36 cellular contexts compared by ENCODE assay signal in the genomic region with DNA sequence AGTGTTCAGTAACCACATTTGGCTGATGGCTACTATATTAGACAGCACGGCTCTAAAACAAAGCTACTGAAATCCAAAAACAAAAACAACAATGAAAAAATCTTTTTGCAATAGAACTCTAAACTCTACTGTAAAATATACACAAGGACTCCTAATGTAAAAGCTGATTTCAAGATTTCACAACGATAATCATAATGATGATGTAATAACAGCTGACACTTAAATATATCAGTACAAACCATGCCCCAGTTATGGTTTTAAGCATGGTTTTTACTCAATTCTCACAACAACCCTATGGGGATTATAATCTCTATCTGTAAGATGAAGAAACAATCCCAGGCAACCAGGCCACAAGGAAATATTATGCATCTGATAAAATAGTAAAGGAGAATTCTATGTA. TPM values are rescaled to one million over a fixed set of nuclear protein-coding genes. Genes with fewer than 3 reads are reported as not detected.
"Had no signal": no experiment of that assay in that cellular context is flagged by ENCODE, and none has a peak within 500 bp of the region (broad histone marks: within the 10 kb centered on the region; RNA-seq: fewer than 3 reads in every experiment).

No MANE protein-coding gene starts in this region.

- H3K4me1 ChIP-seq: parathyroid adenoma, psoas muscle, testis, upper lobe of right lung, uterus had no signal

- H3K27me3 ChIP-seq: neutrophil, ovary, suprapubic skin, testis, tibial artery, transverse colon, upper lobe of right lung, uterus had no signal

- H3K9me3 ChIP-seq: testis had no signal

- H3K27me3 Mint-ChIP-seq: progenitor cell of endocrine pancreas, type B pancreatic cell had no signal

- H3K4me3 Mint-ChIP-seq: naive thymus-derived CD8-positive, alpha-beta T cell; natural killer cell treated with Interleukin-12 subunit alpha and Interleukin-12 subunit beta and Interleukin-15 and Interleukin-18, amount 100 ng/mL, for 72 hours; nephron progenitor cell; neural crest cell; stimulated activated memory B cell treated with anti-CD40 and anti-IgM and Interleukin-4, amounts not matched to agents 10 μg/mL and 1 μg/mL and 100 μg/mL, for 72 hours; stimulated activated naive CD8-positive, alpha-beta T cell treated with anti-CD3 and anti-CD28 coated beads, Interleukin-15, amount 100 ng/mL, for 72 hours; type B pancreatic cell had no signal

- H3K27ac ChIP-seq: neutrophil, ovary, parathyroid adenoma, psoas muscle, skin epidermis, spleen, suprapubic skin, testis, tibial artery, transverse colon, upper lobe of right lung, uterus had no signal

- H3K4me1 Mint-ChIP-seq: stimulated activated memory B cell treated with anti-CD40 and anti-IgM and Interleukin-4, amounts not matched to agents 10 μg/mL and 1 μg/mL and 100 μg/mL, for 72 hours had no signal

- H3K4me3 ChIP-seq: ovary, psoas muscle, skin epidermis, smooth muscle cell, spleen, suprapubic skin, testis, tibial artery, transverse colon, upper lobe of right lung, uterus had no signal

- H3K36me3 ChIP-seq: neutrophil, upper lobe of right lung, uterus had no signal

- DNase-seq: naive thymus-derived CD8-positive, alpha-beta T cell; nephron progenitor cell; nucleus accumbens; ovary; posterior cingulate gyrus; psoas muscle; right cardiac atrium; spleen; stimulated activated CD4-positive, alpha-beta T cell treated with anti-CD3 and anti-CD28 coated beads, Interleukin-12 subunit alpha, Interleukin-12 subunit beta, amount 100 ng/mL, for 4 hours; stimulated activated CD4-positive, alpha-beta T cell treated with anti-CD3 and anti-CD28 coated beads, Interleukin-1b, Interleukin-23, amount 100 ng/mL, for 48 hours; stimulated activated CD4-positive, alpha-beta T cell treated with anti-CD3 and anti-CD28 coated beads, Interleukin-4, amount 100 ng/mL, for 1 hour; stimulated activated CD4-positive, alpha-beta T cell treated with anti-CD3 and anti-CD28 coated beads, Interleukin-4, amount 100 ng/mL, for 4 hours; stimulated activated CD8-positive, alpha-beta memory T cell treated with anti-CD3 and anti-CD28 coated beads, Interleukin-4, amount 100 ng/mL, for 48 hours; stimulated activated naive CD4-positive, alpha-beta T cell; stimulated activated naive CD8-positive, alpha-beta T cell treated with anti-CD3 and anti-CD28 coated beads, Interleukin-15, amount 100 ng/mL, for 72 hours; stimulated activated naive CD8-positive, alpha-beta T cell treated with anti-CD3 and anti-CD28 coated beads, Interleukin-15, Interleukin-2, amounts not matched to agents 100 U/mL and 50 U/mL, for 24 hours; substantia nigra; testis; tibial artery; transverse colon; upper lobe of right lung; uterus had no signal

- ATAC-seq: naive thymus-derived CD8-positive, alpha-beta T cell; natural killer cell treated with Interleukin-12 subunit alpha and Interleukin-12 subunit beta and Interleukin-15 and Interleukin-18, amount 100 ng/mL, for 72 hours; psoas muscle; right cardiac atrium; sciatic nerve; stimulated activated memory B cell treated with anti-CD40 and anti-IgM and Interleukin-4, amounts not matched to agents 10 μg/mL and 1 μg/mL and 100 μg/mL, for 72 hours; stimulated activated naive CD8-positive, alpha-beta T cell treated with anti-CD3 and anti-CD28 coated beads, Interleukin-15, amount 100 ng/mL, for 72 hours; stimulated activated naive CD8-positive, alpha-beta T cell treated with anti-CD3 and anti-CD28 coated beads, Interleukin-15, Interleukin-2, amounts not matched to agents 100 U/mL and 50 U/mL, for 24 hours; upper lobe of right lung had no signal

- H3K27ac Mint-ChIP-seq: naive thymus-derived CD8-positive, alpha-beta T cell; natural killer cell treated with Interleukin-12 subunit alpha and Interleukin-12 subunit beta and Interleukin-15 and Interleukin-18, amount 100 ng/mL, for 72 hours; nephron progenitor cell; progenitor cell of endocrine pancreas; stimulated activated memory B cell treated with anti-CD40 and anti-IgM and Interleukin-4, amounts not matched to agents 10 μg/mL and 1 μg/mL and 100 μg/mL, for 72 hours; stimulated activated naive CD8-positive, alpha-beta T cell treated with anti-CD3 and anti-CD28 coated beads, Interleukin-15, amount 100 ng/mL, for 72 hours; type B pancreatic cell had no signal

- H3K9ac ChIP-seq: parathyroid adenoma had no signal

RNA-seq across cellular contexts. Expression of a gene that starts 55.1 kb away (rescaled TPM):
- total RNA-seq: neural crest cell, osteoblast, ovary, progenitor cell of endocrine pancreas, psoas muscle, renal cortical epithelial cell, right cardiac atrium, sciatic nerve, suprapubic skin, upper lobe of right lung, urinary bladder had no signal
- polyA plus RNA-seq: psoas muscle, right cardiac atrium had no signal
